In the genomic region with DNA sequence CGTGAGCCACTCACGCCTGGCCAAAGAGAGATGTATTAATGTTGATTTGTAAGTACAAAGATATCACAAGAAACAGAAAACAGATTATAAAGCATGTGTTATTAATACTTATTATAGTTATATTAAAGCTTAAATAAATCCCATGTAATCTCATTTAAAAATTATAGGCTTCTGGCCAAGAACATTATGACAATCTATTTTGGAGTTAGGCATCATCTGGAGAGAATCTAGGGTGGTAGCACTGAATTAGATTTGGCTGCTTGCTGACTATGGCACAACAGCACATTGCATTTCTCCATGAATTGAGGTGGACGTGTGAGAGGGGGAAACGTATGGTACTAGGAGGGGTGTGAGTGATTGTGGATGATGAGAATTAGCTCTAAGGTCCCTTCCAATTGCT, we compare ENCODE assay signal across 30 cellular contexts. TPM values are rescaled to one million over a fixed set of nuclear protein-coding genes. Genes with fewer than 3 reads are reported as not detected.
"Had no signal": no experiment of that assay in that cellular context is flagged by ENCODE, and none has a peak within 500 bp of the region (broad histone marks: within the 10 kb centered on the region; RNA-seq: fewer than 3 reads in every experiment).

No MANE protein-coding gene starts in this region.

- H3K4me1 ChIP-seq: lower lobe of right lung, upper lobe of right lung, uterus had no signal

- H3K27me3 Mint-ChIP-seq: stimulated activated naive CD8-positive, alpha-beta T cell treated with anti-CD3 and anti-CD28 coated beads, Interleukin-15, amount 100 ng/mL, for 72 hours had no signal

- H3K36me3 Mint-ChIP-seq: immature natural killer cell; naive thymus-derived CD8-positive, alpha-beta T cell had no signal

- H3K9me3 ChIP-seq: esophagus muscularis mucosa, heart right ventricle, lower lobe of right lung, mucosa of descending colon, pancreas, right lobe of liver, thyroid gland, upper lobe of right lung, uterus had no signal

- H3K27ac ChIP-seq: coronary artery, esophagus muscularis mucosa, heart right ventricle, lower lobe of right lung, right lobe of liver, thyroid gland, upper lobe of right lung, uterus had no signal

- H3K4me3 Mint-ChIP-seq: immature natural killer cell; naive thymus-derived CD8-positive, alpha-beta T cell; stimulated activated naive CD8-positive, alpha-beta T cell treated with anti-CD3 and anti-CD28 coated beads, Interleukin-15, amount 100 ng/mL, for 72 hours had no signal

- H3K27me3 ChIP-seq: esophagus muscularis mucosa, heart right ventricle, pancreas, right lobe of liver, thyroid gland, upper lobe of right lung, uterus had no signal

- H3K36me3 ChIP-seq: esophagus muscularis mucosa, heart right ventricle, lower lobe of right lung, pancreas, right lobe of liver, thyroid gland, upper lobe of right lung, uterus had no signal

- H3K4me2 ChIP-seq: smooth muscle cell had no signal

- H3K4me3 ChIP-seq: coronary artery, esophagus muscularis mucosa, heart right ventricle, lower lobe of right lung, mucosa of descending colon, pancreas, right lobe of liver, smooth muscle cell, thyroid gland, upper lobe of right lung, uterus had no signal

- H3K9me3 Mint-ChIP-seq: immature natural killer cell; naive thymus-derived CD8-positive, alpha-beta T cell; stimulated activated naive CD8-positive, alpha-beta T cell treated with anti-CD3 and anti-CD28 coated beads, Interleukin-15, amount 100 ng/mL, for 72 hours had no signal

- DNase-seq: dermis blood vessel endothelial cell; effector memory CD4-positive, alpha-beta T cell; foreskin melanocyte; glutamatergic neuron; heart right ventricle; hypothalamus; immature natural killer cell; islet precursor cell; kidney glomerular epithelial cell; left colon; left ventricle myocardium superior; lower lobe of right lung; mucosa of descending colon; naive thymus-derived CD8-positive, alpha-beta T cell; occipital lobe; pancreas; right lobe of liver; stimulated activated CD4-positive, alpha-beta T cell treated with anti-CD3 and anti-CD28 coated beads, Interleukin-12 subunit alpha, Interleukin-12 subunit beta, amount 100 ng/mL, for 4 hours; stimulated activated CD4-positive, alpha-beta T cell treated with anti-CD3 and anti-CD28 coated beads, Interleukin-1b, Interleukin-23, amount 100 ng/mL, for 48 hours; stimulated activated CD4-positive, alpha-beta T cell treated with anti-CD3 and anti-CD28 coated beads, Interleukin-4, amount 100 ng/mL, for 1 hour; stimulated activated CD8-positive, alpha-beta memory T cell treated with anti-CD3 and anti-CD28 coated beads, Interleukin-4, amount 100 ng/mL, for 48 hours; stimulated activated naive CD4-positive, alpha-beta T cell; stimulated activated naive CD8-positive, alpha-beta T cell treated with anti-CD3 and anti-CD28 coated beads, Interleukin-15, amount 100 ng/mL, for 72 hours; thyroid gland; upper lobe of right lung; uterus had no signal

- H3K4me1 Mint-ChIP-seq: immature natural killer cell; naive thymus-derived CD8-positive, alpha-beta T cell; stimulated activated naive CD8-positive, alpha-beta T cell treated with anti-CD3 and anti-CD28 coated beads, Interleukin-15, amount 100 ng/mL, for 72 hours had no signal

- H3K27ac Mint-ChIP-seq: immature natural killer cell; naive thymus-derived CD8-positive, alpha-beta T cell; stimulated activated naive CD8-positive, alpha-beta T cell treated with anti-CD3 and anti-CD28 coated beads, Interleukin-15, amount 100 ng/mL, for 72 hours had no signal

- ATAC-seq: left colon; left ventricle myocardium superior; lower lobe of right lung; mucosa of descending colon; naive thymus-derived CD8-positive, alpha-beta T cell; pancreas; right lobe of liver; stimulated activated naive CD8-positive, alpha-beta T cell treated with anti-CD3 and anti-CD28 coated beads, Interleukin-15, amount 100 ng/mL, for 72 hours; upper lobe of right lung had no signal

- FAIRE-seq: endothelial cell of umbilical vein, pancreas had no signal

RNA-seq across cellular contexts. Expression of a gene that starts 16.8 kb away (rescaled TPM):
- total RNA-seq: endothelial cell of umbilical vein; naive thymus-derived CD8-positive, alpha-beta T cell; smooth muscle cell had no signal
- polyA plus RNA-seq: endothelial cell of umbilical vein; immature natural killer cell; naive thymus-derived CD8-positive, alpha-beta T cell; smooth muscle cell had no signal
